ENCODE assay signal across 9 cellular contexts in genomic region chr1:218164111-218164929, GRCh38.
A peak's percentile ranks its signal among the peaks of the same experiment; 100 is the strongest.
DNase-seq lines count a peak whose midpoint lies in the region; ATAC-seq, FAIRE-seq and TF ChIP-seq lines count a peak whose summit lies in the region.
"Had no signal": no experiment of that assay in that cellular context is flagged by ENCODE, and none has a peak within 500 bp of the region (broad histone marks: within the 10 kb centered on the region; RNA-seq: fewer than 3 reads in every experiment).

No MANE protein-coding gene starts in this region.

- DNase-seq in CD1c-positive myeloid dendritic cell (ENCODE audit: extremely low spot score) (peak; percentile 5), HTR-8/SVneo (ENCODE audit: insufficient read length, low spot score) (peak; percentile 12), fibroblast of lung (ENCODE audit: low read depth in 2 of 2) (peak; percentile 26 to 40), erythroblast (lab: John Stamatoyannopoulos, UW) (no peak)

- peak; percentile 52 for ATAC-seq in GM19351 (IDR thresholded peaks at IDR 0.05; ENCODE audit: unreplicated experiment)
- no peak for ATAC-seq in GM18858 (IDR thresholded peaks at IDR 0.05; ENCODE audit: unreplicated experiment)

- no peaks in the 10 kb centered on the region for H3K9me3 Mint-ChIP-seq in T-helper 1 cell treated with Interleukin-12 subunit alpha and Interleukin-12 subunit beta and Interleukin-4 antibody, amounts not matched to agents 30 μg/mL and 1 μg/mL, for 36 hours
- no peaks in the 10 kb centered on the region for H3K9me3 Mint-ChIP-seq in nephron

- no peaks in the 10 kb centered on the region for H3K9me3 ChIP-seq in fibroblast of lung (ENCODE audit: control insufficient read depth, insufficient read depth, low read depth, low read length)
- H3K9me3 ChIP-seq: neutrophil had no signal

- TF ChIP-seq CTCF in fibroblast of lung (conservative IDR thresholded peaks at IDR 0.05 in 1 of 2, IDR thresholded peaks at IDR 0.05 in 1 of 2; ENCODE audit: low read depth in 1 of 2, low read length in 2 of 2) (no peak), nephron (IDR thresholded peaks at IDR 0.05; ENCODE audit: unreplicated experiment in 3 of 3) (peak; percentile 10 to 39 (median 17))

- H3K27ac Mint-ChIP-seq in T-helper 1 cell treated with Interleukin-12 subunit alpha and Interleukin-12 subunit beta and Interleukin-4 antibody, amounts not matched to agents 30 μg/mL and 1 μg/mL, for 36 hours, result no peak overlapping the region
- peak overlapping the region in 2 of 3 experiments; percentile 39 to 47 for H3K27ac Mint-ChIP-seq in nephron

- H3K79me2 ChIP-seq in fibroblast of lung (ENCODE audit: control insufficient read depth, insufficient read depth, low read length), result no peaks in the 10 kb centered on the region

- H4K20me1 ChIP-seq in fibroblast of lung (ENCODE audit: control insufficient read depth, extremely low read depth, insufficient read depth, low read length), result no peaks in the 10 kb centered on the region

- H3K4me1 ChIP-seq in fibroblast of lung (ENCODE audit: control insufficient read depth, extremely low read depth, insufficient read depth, low read length), result peaks cover 2% of the 10 kb centered on the region

- peak overlapping the region; percentile 67 for H2AFZ ChIP-seq in fibroblast of lung (ENCODE audit: low read length)

- peaks cover 9% of the 10 kb centered on the region for H3K4me1 Mint-ChIP-seq in T-helper 1 cell treated with Interleukin-12 subunit alpha and Interleukin-12 subunit beta and Interleukin-4 antibody, amounts not matched to agents 30 μg/mL and 1 μg/mL, for 36 hours (ENCODE audit: low read depth)
- peaks cover 11% of the 10 kb centered on the region for H3K4me1 Mint-ChIP-seq in nephron

- peak overlapping the region; percentile 92 for H3K4me2 ChIP-seq in fibroblast of lung (ENCODE audit: extremely low read depth, insufficient read depth, low read length)

- H3K9ac ChIP-seq in fibroblast of lung (ENCODE audit: insufficient read depth, low read length), result no peak overlapping the region

- H3K4me3 ChIP-seq in fibroblast of lung (replicated peaks in 1 of 4; ENCODE audit: control extremely low read depth in 1 of 4, insufficient read depth in 1 of 4, low read depth in 3 of 4, low read length in 4 of 4), result peak overlapping the region; percentile 50 to 66 (median 56)

- H3K36me3 Mint-ChIP-seq in T-helper 1 cell treated with Interleukin-12 subunit alpha and Interleukin-12 subunit beta and Interleukin-4 antibody, amounts not matched to agents 30 μg/mL and 1 μg/mL, for 36 hours (ENCODE audit: low read depth), result no peaks in the 10 kb centered on the region
- no peaks in the 10 kb centered on the region for H3K36me3 Mint-ChIP-seq in nephron (ENCODE audit: low read depth)

- no peak for TF ChIP-seq POLR2A in erythroblast (IDR thresholded peaks at IDR 0.05; ENCODE audit: low read length)

- peak; percentile 54 for FAIRE-seq in HTR-8/SVneo (lab: Jason Lieb, UNC)

- peaks cover 10% of the 10 kb centered on the region for H3K27me3 ChIP-seq in fibroblast of lung (ENCODE audit: control insufficient read depth, insufficient read depth, low read length)

- peak overlapping the region; percentile 78 for H3K4me3 Mint-ChIP-seq in T-helper 1 cell treated with Interleukin-12 subunit alpha and Interleukin-12 subunit beta and Interleukin-4 antibody, amounts not matched to agents 30 μg/mL and 1 μg/mL, for 36 hours
- H3K4me3 Mint-ChIP-seq in nephron, result peak overlapping the region; percentile 85 to 88 (median 86)

- no peak overlapping the region for H3K27ac ChIP-seq in fibroblast of lung (ENCODE audit: insufficient read depth, low read length)
- H3K27ac ChIP-seq: neutrophil had no signal

- H3K36me3 ChIP-seq in fibroblast of lung (ENCODE audit: control insufficient read depth, insufficient read depth, low read length), result no peaks in the 10 kb centered on the region
- H3K36me3 ChIP-seq: neutrophil had no signal

- peaks cover 53% of the 10 kb centered on the region for H3K27me3 Mint-ChIP-seq in T-helper 1 cell treated with Interleukin-12 subunit alpha and Interleukin-12 subunit beta and Interleukin-4 antibody, amounts not matched to agents 30 μg/mL and 1 μg/mL, for 36 hours (ENCODE audit: low read depth)
- H3K27me3 Mint-ChIP-seq in nephron (ENCODE audit: low read depth), result peaks cover 79% of the 10 kb centered on the region

Comparison
In these comparisons a context has a peak if more than half of its experiments do, and no peak if none do; other contexts are left out.
1. DNase-seq: peak in CD1c-positive myeloid dendritic cell (single experiment), HTR-8/SVneo (single experiment) and fibroblast of lung (2 of 2); none in erythroblast (0 of 2).
2. CTCF ChIP-seq: peak in nephron (3 of 3); none in fibroblast of lung (0 of 2).